In the genomic region with DNA sequence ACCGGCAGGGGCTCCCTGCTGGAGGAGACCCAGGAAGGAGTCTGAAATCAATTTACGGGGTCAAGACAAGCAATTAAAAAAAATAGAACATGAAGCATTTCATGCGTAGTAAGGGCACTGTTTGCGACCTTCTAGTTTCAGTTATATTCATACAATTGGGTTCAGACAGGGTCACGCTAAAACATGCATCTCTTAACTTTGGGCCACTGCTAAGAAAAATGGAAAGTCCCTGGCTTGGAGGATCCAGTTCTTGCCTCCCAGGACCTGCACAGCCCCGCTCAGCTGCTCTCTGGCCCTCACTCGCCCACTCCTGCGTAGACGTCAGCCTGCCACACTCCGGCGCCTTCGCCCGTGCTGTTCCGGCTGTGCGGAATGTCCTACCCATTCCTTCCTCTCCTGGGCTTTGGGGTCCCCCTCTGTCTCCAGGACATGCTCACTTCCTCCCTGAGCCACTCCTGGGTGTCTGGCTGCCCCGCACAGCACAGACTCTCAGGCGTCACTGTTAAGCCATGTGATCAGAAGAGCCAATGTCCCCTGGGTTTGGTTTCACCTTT, we compare ENCODE assay signal across 14 cellular contexts. TPM values are rescaled to one million over a fixed set of nuclear protein-coding genes. Genes with fewer than 3 reads are reported as not detected.
DNase-seq lines count a peak whose midpoint lies in the region; ATAC-seq and TF ChIP-seq lines count a peak whose summit lies in the region.
"Had no signal": no experiment of that assay in that cellular context is flagged by ENCODE, and none has a peak within 500 bp of the region (broad histone marks: within the 10 kb centered on the region; RNA-seq: fewer than 3 reads in every experiment).

No MANE protein-coding gene starts in this region.

- H3K79me2 ChIP-seq in HCT116 (ENCODE audit: insufficient read depth, low read length), result no peaks in the 10 kb centered on the region

- H3K36me3 ChIP-seq in HCT116 (ENCODE audit: control insufficient read depth in 1 of 2, insufficient read depth in 2 of 2, low read length in 2 of 2) (no peaks in the 10 kb centered on the region), duodenal mucosa (ENCODE audit: control insufficient read depth in 1 of 2, insufficient read depth in 2 of 2, low read length in 2 of 2) (no peaks in the 10 kb centered on the region), transverse colon (no peaks in the 10 kb centered on the region)
- H3K36me3 ChIP-seq: cardiac muscle cell, pancreas had no signal

- H3K4me3 ChIP-seq in GM12865 (ENCODE audit: low read depth, low read length) (peak overlapping the region; percentile 47), HCT116 (replicated peaks in 1 of 2; ENCODE audit: low read depth in 1 of 2, low read length in 2 of 2) (no peak overlapping the region), duodenal mucosa (ENCODE audit: low read depth in 1 of 2, low read length in 2 of 2) (peak overlapping the region; percentile 8 to 43), transverse colon (no peak overlapping the region)
- H3K4me3 ChIP-seq: cardiac muscle cell, pancreas had no signal

- intact Hi-C loops in HCT116 (cut with micrococcal nuclease), result no loop called here
- intact Hi-C loops in transverse colon (cut with DNase I; ENCODE audit: low total_unique reads), result no loop called here

- TF ChIP-seq EP300 in transverse colon (IDR thresholded peaks at IDR 0.05; ENCODE audit: low read depth), result no peak

- H3K9me3 ChIP-seq in HCT116 (ENCODE audit: control insufficient read depth in 1 of 2, insufficient read depth in 1 of 2, low read depth in 1 of 2, low read length in 2 of 2) (no peaks in the 10 kb centered on the region), duodenal mucosa (ENCODE audit: control insufficient read depth in 1 of 2, low read length in 2 of 2) (no peaks in the 10 kb centered on the region), transverse colon (no peaks in the 10 kb centered on the region)
- H3K9me3 ChIP-seq: pancreas had no signal

- in situ Hi-C loops in transverse colon (cut with MboI; ENCODE audit: low pct_ligation_motif_present in 1 of 4, low pct_unique_long_range_greater_than_20kb in 1 of 4, low sequenced_read_pairs in 3 of 4), result no loop called here

- no peak for ATAC-seq in HCT116
- no peak for ATAC-seq in activated CD4-positive, CD25-positive, alpha-beta regulatory T cell treated with anti-CD3 and anti-CD28 coated beads, Interleukin-2, amount 50 U/mL, for 24 hours

- peak; percentile 84 for DNase-seq in GM12865 (ENCODE audit: low read depth)
- no peak for DNase-seq in HCT116 (ENCODE audit: low read depth, low spot score)
- DNase-seq in pons (ENCODE audit: low spot score), result peak; percentile 25
- no peak for DNase-seq in transverse colon
- DNase-seq in activated CD4-positive, alpha-beta T cell treated with anti-CD3 and anti-CD28 coated beads, Interleukin-2, amount 50 U/mL, for 1 hour, result no peak
- DNase-seq in NCI-H2227 (lab: John Stamatoyannopoulos, UW; ENCODE audit: unreplicated experiment), result no peak
- DNase-seq: activated CD4-positive, CD25-positive, alpha-beta regulatory T cell; immature natural killer cell; SHP77 had no signal

- no TSS peak for BruUV-seq in HCT116 (replicated peaks; lab: Mats Ljungman, UMichigan)

- TF ChIP-seq RAD21 in HCT116 (IDR thresholded peaks at IDR 0.05; ENCODE audit: low read depth), result no peak

- H3K4me1 ChIP-seq in HCT116 (ENCODE audit: control insufficient read depth in 1 of 2, insufficient read depth in 2 of 2, low read length in 2 of 2), result peaks cover 7 to 8% of the 10 kb centered on the region in 2 experiments
- peaks cover 0 to 7% of the 10 kb centered on the region in 2 donors for H3K4me1 ChIP-seq in duodenal mucosa (ENCODE audit: control insufficient read depth in 1 of 2, insufficient read depth in 2 of 2, low read length in 2 of 2)
- no peaks in the 10 kb centered on the region for H3K4me1 ChIP-seq in transverse colon
- H3K4me1 ChIP-seq: pancreas had no signal

- CTCF ChIA-PET in HCT116 (lab: Charles Lee), result no interaction called here

- H3K27ac ChIP-seq in HCT116 (ENCODE audit: low read depth, low read length) (no peak overlapping the region), duodenal mucosa (ENCODE audit: low read depth, low read length) (peak overlapping the region; percentile 10), transverse colon (no peak overlapping the region)
- H3K27ac ChIP-seq: cardiac muscle cell, KMS-11, pancreas had no signal

- H3K27me3 ChIP-seq in HCT116 (ENCODE audit: insufficient read depth, low read length), result no peaks in the 10 kb centered on the region
- no peaks in the 10 kb centered on the region for H3K27me3 ChIP-seq in duodenal mucosa (ENCODE audit: control insufficient read depth in 1 of 2, insufficient read depth in 2 of 2, low read length in 2 of 2)
- H3K27me3 ChIP-seq in transverse colon, result no peaks in the 10 kb centered on the region
- H3K27me3 ChIP-seq: cardiac muscle cell, pancreas had no signal

- peak overlapping the region; percentile 17; the same call in 1 of the 2 replicates for H3K4me2 ChIP-seq in HCT116 (ENCODE audit: low read length)
- H3K4me2 ChIP-seq: KMS-11 had no signal

- WGBS in transverse colon (ENCODE audit: low coverage in 1 of 2), 2 donors, result 66 to 71% methylated on average over 3 to 17 of the region's 17 CpGs

- POLR2A ChIA-PET in HCT116 (lab: Charles Lee), result no interaction called here

- TF ChIP-seq CTCF in GM12865 (IDR thresholded peaks at IDR 0.05; ENCODE audit: insufficient read depth, low read depth, low read length, missing control alignments), result no peak
- TF ChIP-seq CTCF in HCT116 (IDR thresholded peaks at IDR 0.05 in 2 of 3, conservative IDR thresholded peaks at IDR 0.05 in 1 of 3; ENCODE audit: borderline replicate concordance in 1 of 3, insufficient read depth in 1 of 3, low read depth in 2 of 3, low read length in 2 of 3), result no peak
- no peak for TF ChIP-seq CTCF in transverse colon (IDR thresholded peaks at IDR 0.05)

- H3K9me2 ChIP-seq in HCT116 (ENCODE audit: insufficient read depth), result no peaks in the 10 kb centered on the region

- no peak for TF ChIP-seq POLR2A in HCT116 (IDR thresholded peaks at IDR 0.05; ENCODE audit: borderline replicate concordance, extremely low read depth, insufficient read depth, insufficient read length)
- no peak for TF ChIP-seq POLR2A in transverse colon (IDR thresholded peaks at IDR 0.05)

- H3K9ac ChIP-seq in HCT116 (ENCODE audit: low read length) (no peak overlapping the region), duodenal mucosa (ENCODE audit: low read depth in 1 of 2, low read length in 2 of 2) (peak overlapping the region in 1 of 2 donors; percentile 39)
- H3K9ac ChIP-seq: KMS-11 had no signal

- no peak overlapping the region for H2AFZ ChIP-seq in HCT116 (ENCODE audit: low read depth, low read length, poor library complexity, severe bottlenecking)

- H4K20me1 ChIP-seq in HCT116 (ENCODE audit: insufficient read depth), result no peaks in the 10 kb centered on the region

- RAD21 ChIA-PET in HCT116 (lab: Charles Lee; ENCODE audit: low non-redundant PET in 1 of 2, low total read pairs in 2 of 2, uncharacterized antibody in 2 of 2, unreplicated experiment in 2 of 2), result no interaction called here

TF ChIP-seq in HCT116, 20 proteins besides CTCF, POLR2A, EP300 and RAD21:
- TF ChIP-seq, protein P1, sequence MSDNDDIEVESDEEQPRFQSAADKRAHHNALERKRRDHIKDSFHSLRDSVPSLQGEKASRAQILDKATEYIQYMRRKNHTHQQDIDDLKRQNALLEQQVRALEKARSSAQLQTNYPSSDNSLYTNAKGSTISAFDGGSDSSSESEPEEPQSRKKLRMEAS (IDR thresholded peaks at IDR 0.05), result no peak
- TF ChIP-seq SP1 (IDR thresholded peaks at IDR 0.05; ENCODE audit: low read depth), result no peak
- no peak for TF ChIP-seq ZFX (IDR thresholded peaks at IDR 0.05)
- no peak for TF ChIP-seq EZH2phosphoT487 (IDR thresholded peaks at IDR 0.05; ENCODE audit: borderline replicate concordance)
- no peak for TF ChIP-seq SRF (IDR thresholded peaks at IDR 0.05; ENCODE audit: low read depth)

RNA-seq across cellular contexts. Expression of gene NFAM1, which starts 12.8 kb away (rescaled TPM):
- total RNA-seq in HCT116 (2021; ENCODE audit: unreplicated experiment) (0.12 TPM), transverse colon (1 to 10 TPM in 2 of 4 donors, not detected in 2; 1.1 to 1.4 TPM)
- polyA plus RNA-seq in HCT116 (2012), result 0.01 and 0.03 TPM in 2 replicates

Comparison
In these comparisons a context has a peak if more than half of its experiments do, and no peak if none do; other contexts are left out.
1. DNase-seq: peak in GM12865 (single experiment) and pons (single experiment); none in HCT116 (single experiment), transverse colon (single experiment), activated CD4-positive, alpha-beta T cell treated with anti-CD3 and anti-CD28 coated beads, Interleukin-2, amount 50 U/mL, for 1 hour (single experiment) and NCI-H2227 (single experiment).
2. H3K4me3 ChIP-seq: peak in GM12865 (single experiment) and duodenal mucosa (2 of 2); none in HCT116 (0 of 2) and transverse colon (0 of 4).